Comparison of ENCODE assay signal across 11 cellular contexts in genomic region chr1:206699626-206700025, GRCh38. TPM values are rescaled to one million over a fixed set of nuclear protein-coding genes. Genes with fewer than 3 reads are reported as not detected.
DNase-seq lines count a peak whose midpoint lies in the region; ATAC-seq and TF ChIP-seq lines count a peak whose summit lies in the region.
"Had no signal": no experiment of that assay in that cellular context is flagged by ENCODE, and none has a peak within 500 bp of the region (broad histone marks: within the 10 kb centered on the region; RNA-seq: fewer than 3 reads in every experiment).

No MANE protein-coding gene starts in this region.

- peaks cover 100% of the 10 kb centered on the region for H4K20me1 ChIP-seq in hepatocyte (ENCODE audit: insufficient read depth, poor library complexity, severe bottlenecking)

- H3K4me1 ChIP-seq in esophagus (ENCODE audit: control insufficient read depth in 2 of 2, insufficient read depth in 2 of 2, low read length in 1 of 2) (peaks cover 13 to 21% of the 10 kb centered on the region in 2 donors), hepatocyte (ENCODE audit: insufficient read depth) (peaks cover 17% of the 10 kb centered on the region)

- H3K9me3 ChIP-seq in esophagus (ENCODE audit: control insufficient read depth in 2 of 2, insufficient read depth in 1 of 2, low read depth in 1 of 2, low read length in 1 of 2) (no peaks in the 10 kb centered on the region), hepatocyte (ENCODE audit: low read depth) (no peaks in the 10 kb centered on the region)
- H3K9me3 ChIP-seq: SJCRH30, thoracic aorta had no signal

- no peak overlapping the region for H3K4me2 ChIP-seq in hepatocyte

- H3K27ac ChIP-seq in esophagus (ENCODE audit: low read depth in 2 of 2, low read length in 1 of 2) (peak overlapping the region; percentile 7 to 47), hepatocyte (no peak overlapping the region)
- H3K27ac ChIP-seq: thoracic aorta had no signal

- peaks cover 0 to 3% (median 2%) of the 10 kb centered on the region in 3 donors for H3K27me3 Mint-ChIP-seq in CD14-positive monocyte (ENCODE audit: low read depth in 3 of 3)
- H3K27me3 Mint-ChIP-seq in natural killer cell treated with Interleukin-12 subunit alpha and Interleukin-12 subunit beta and Interleukin-15 and Interleukin-18, amount 100 ng/mL, for 72 hours: no peaks in the 10 kb centered on the region

- no peaks in the 10 kb centered on the region for H3K9me2 ChIP-seq in hepatocyte (replicated peaks; ENCODE audit: insufficient read depth)

- TF ChIP-seq POLR2A in NB4 (IDR thresholded peaks at IDR 0.05; ENCODE audit: extremely low read depth, insufficient read length): no peak

- H3K4me3 Mint-ChIP-seq in CD14-positive monocyte: peak overlapping the region; percentile 53 to 64
- H3K4me3 Mint-ChIP-seq in natural killer cell treated with Interleukin-12 subunit alpha and Interleukin-12 subunit beta and Interleukin-15 and Interleukin-18, amount 100 ng/mL, for 72 hours: peak overlapping the region; percentile 69

- H3K4me1 Mint-ChIP-seq in CD14-positive monocyte: peaks cover 95% of the 10 kb centered on the region
- H3K4me1 Mint-ChIP-seq in natural killer cell treated with Interleukin-12 subunit alpha and Interleukin-12 subunit beta and Interleukin-15 and Interleukin-18, amount 100 ng/mL, for 72 hours (ENCODE audit: low read depth in 2 of 2): peaks cover 86 to 87% of the 10 kb centered on the region in 2 donors

- peak overlapping the region; percentile 34 for H3K4me3 ChIP-seq in NB4 (ENCODE audit: low read depth, low read length)
- H3K4me3 ChIP-seq in esophagus (ENCODE audit: low read depth in 1 of 2, low read length in 2 of 2): no peak overlapping the region
- no peak overlapping the region for H3K4me3 ChIP-seq in hepatocyte
- H3K4me3 ChIP-seq: SJCRH30, thoracic aorta had no signal

- H3K9me3 Mint-ChIP-seq in CD14-positive monocyte: no peaks in the 10 kb centered on the region
- H3K9me3 Mint-ChIP-seq in natural killer cell treated with Interleukin-12 subunit alpha and Interleukin-12 subunit beta and Interleukin-15 and Interleukin-18, amount 100 ng/mL, for 72 hours: no peaks in the 10 kb centered on the region

- DNase-seq in CD14-positive monocyte (ENCODE audit: low spot score): no peak
- DNase-seq in NB4 (ENCODE audit: low read depth): peak; percentile 80
- DNase-seq in natural killer cell treated with Interleukin-12 subunit alpha and Interleukin-12 subunit beta and Interleukin-15 and Interleukin-18, amount 100 ng/mL, for 72 hours (ENCODE audit: low spot score): no peak
- DNase-seq in posterior cingulate gyrus: no peak
- DNase-seq in hepatocyte (ENCODE audit: low spot score): no peak
- no peak for DNase-seq in SHP77 (lab: John Stamatoyannopoulos, UW)
- no peak for DNase-seq in NCI-H2196 treated with DMSO at 0.1 percent for 48 hours (lab: John Stamatoyannopoulos, UW; ENCODE audit: unreplicated experiment)
- DNase-seq: SJCRH30; stimulated activated CD4-positive, alpha-beta T cell treated with anti-CD3 and anti-CD28 coated beads, Interleukin-2, amount 100 ng/mL, for 24 hours had no signal

- H3K27me3 ChIP-seq in esophagus (ENCODE audit: control insufficient read depth in 1 of 2, insufficient read depth in 2 of 2, low read length in 2 of 2): no peaks in the 10 kb centered on the region
- no peaks in the 10 kb centered on the region for H3K27me3 ChIP-seq in hepatocyte
- H3K27me3 ChIP-seq: SJCRH30 had no signal

- peaks cover 29 to 62% of the 10 kb centered on the region in 2 donors for H3K36me3 Mint-ChIP-seq in CD14-positive monocyte
- no peaks in the 10 kb centered on the region for H3K36me3 Mint-ChIP-seq in natural killer cell treated with Interleukin-12 subunit alpha and Interleukin-12 subunit beta and Interleukin-15 and Interleukin-18, amount 100 ng/mL, for 72 hours

- ATAC-seq in natural killer cell treated with Interleukin-12 subunit alpha and Interleukin-12 subunit beta and Interleukin-15 and Interleukin-18, amount 100 ng/mL, for 72 hours: peak in 1 of 2 donors; percentile 21

- H3K79me2 ChIP-seq in hepatocyte: peaks cover 100% of the 10 kb centered on the region

- H3K36me3 ChIP-seq in esophagus (ENCODE audit: control insufficient read depth in 2 of 2, insufficient read depth in 2 of 2, low read length in 1 of 2) (peaks cover 0 to 2% of the 10 kb centered on the region in 2 donors), hepatocyte (replicated peaks; ENCODE audit: insufficient read depth, low read depth) (no peaks in the 10 kb centered on the region)
- H3K36me3 ChIP-seq: thoracic aorta had no signal

- no peak overlapping the region for H2AFZ ChIP-seq in hepatocyte

- 55 to 62% methylated on average over 4 of the region's 4 CpGs for WGBS in esophagus, 2 donors
- WGBS in hepatocyte (ENCODE audit: low lambda C conversion rate, missing lambda C conversion rate): 69% methylated on average over 4 of the region's 4 CpGs

- TF ChIP-seq CTCF in CD14-positive monocyte (IDR thresholded peaks at IDR 0.05) (no peak), NB4 (IDR thresholded peaks at IDR 0.05; ENCODE audit: low read depth, low read length) (no peak), hepatocyte (IDR thresholded peaks at IDR 0.05; ENCODE audit: poor library complexity) (no peak)

- intact Hi-C loops in CD14-positive monocyte (cut with micrococcal nuclease): no loop called here
- intact Hi-C loops in posterior cingulate gyrus (cut with DNase I): no loop called here

- peak overlapping the region; percentile 73 to 90 (median 81) for H3K27ac Mint-ChIP-seq in CD14-positive monocyte
- H3K27ac Mint-ChIP-seq in natural killer cell treated with Interleukin-12 subunit alpha and Interleukin-12 subunit beta and Interleukin-15 and Interleukin-18, amount 100 ng/mL, for 72 hours: peak overlapping the region; percentile 86

RNA-seq across cellular contexts. Expression of gene MAPKAPK2, which starts 14.9 kb away (rescaled TPM):
- polyA plus RNA-seq in CD14-positive monocyte (1 to 10 TPM; 1.6 to 2.2 TPM), esophagus (10 to 100 TPM; 28.0 to 35.1 TPM), hepatocyte (12.8 and 13.3 TPM in 2 replicates)
- total RNA-seq in natural killer cell treated with Interleukin-12 subunit alpha and Interleukin-12 subunit beta and Interleukin-15 and Interleukin-18, amount 100 ng/mL, for 72 hours: 100 to 1,000 TPM; 104 to 115 TPM
- total RNA-seq in hepatocyte: 38.9 and 39.4 TPM in 2 replicates
